Comparison of ENCODE assay signal across 10 cellular contexts in the genomic region with DNA sequence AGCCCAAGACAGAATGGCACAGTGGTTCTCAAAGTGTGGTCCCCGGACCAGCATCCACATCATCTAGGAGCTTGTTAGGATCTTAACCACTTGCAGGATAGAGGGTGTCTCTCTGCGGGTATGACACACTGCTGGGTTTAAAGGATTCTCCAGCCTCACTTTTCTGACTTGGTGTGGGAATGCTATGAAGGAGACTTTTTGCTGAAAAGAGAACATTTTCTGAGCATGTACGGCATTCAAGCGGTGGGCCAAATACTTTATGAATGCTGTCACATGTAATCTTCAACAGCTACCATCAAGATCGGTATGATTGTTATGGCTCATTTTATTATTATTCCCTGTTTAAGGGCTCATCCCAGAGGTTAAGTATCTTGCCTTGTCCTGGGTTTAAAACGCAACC. TPM values are rescaled to one million over a fixed set of nuclear protein-coding genes. Genes with fewer than 3 reads are reported as not detected.
DNase-seq lines count a peak whose midpoint lies in the region; ATAC-seq, FAIRE-seq and TF ChIP-seq lines count a peak whose summit lies in the region.
"Had no signal": no experiment of that assay in that cellular context is flagged by ENCODE, and none has a peak within 500 bp of the region (broad histone marks: within the 10 kb centered on the region; RNA-seq: fewer than 3 reads in every experiment).

No MANE protein-coding gene starts in this region.

- intact Hi-C loops in HepG2 (cut with micrococcal nuclease; ENCODE audit: unreplicated experiment) = no loop called here
- intact Hi-C loops in aorta (cut with DNase I) = loop anchor here (2.0 to 10.0 kb wide), 3 partner anchors 49 to 531 kb away; no protein-coding TSS in a partner anchor

- H3K27ac ChIP-seq in liver (ENCODE audit: low read depth in 1 of 2, low read length in 2 of 2) = peak overlapping the region; percentile 92 to 94
- no peak overlapping the region for H3K27ac ChIP-seq in HepG2 (ENCODE audit: extremely low read length, insufficient read depth, low read length)
- H3K27ac ChIP-seq in epithelial cell of prostate = peak overlapping the region; percentile 99
- no peak overlapping the region for H3K27ac ChIP-seq in neural progenitor cell
- peak overlapping the region; percentile 88 to 90 for H3K27ac ChIP-seq in aorta (ENCODE audit: low read depth in 1 of 2, low read length in 2 of 2)

- H3K79me2 ChIP-seq in HepG2 (ENCODE audit: insufficient read depth, low read length) = no peaks in the 10 kb centered on the region
- no peaks in the 10 kb centered on the region for H3K79me2 ChIP-seq in neural progenitor cell (ENCODE audit: low read depth)

- TF ChIP-seq POLR2A in HepG2 (IDR thresholded peaks at IDR 0.05; ENCODE audit: insufficient read depth in 1 of 2, low read depth in 2 of 2, low read length in 2 of 2) = no peak

- 94% methylated on average over 6 of the region's 6 CpGs for WGBS in liver
- 89% methylated on average over 6 of the region's 6 CpGs for whole genome bisulfite sequencing in HepG2 (ENCODE audit: low lambda C conversion rate)
- WGBS in aorta, 2 donors = 51 to 52% methylated on average over 6 of the region's 6 CpGs

- H3K27me3 ChIP-seq in liver (ENCODE audit: control insufficient read depth in 4 of 4, insufficient read depth in 4 of 4, low read length in 3 of 4) (no peaks in the 10 kb centered on the region), HepG2 (ENCODE audit: control insufficient read depth in 1 of 2, insufficient read depth in 2 of 2, low read length in 2 of 2) (peaks cover 0 to 15% of the 10 kb centered on the region in 2 experiments; a peak in 3 of 5 replicates), neural progenitor cell (peaks cover 16% of the 10 kb centered on the region), aorta (ENCODE audit: control insufficient read depth in 1 of 2, insufficient read depth in 2 of 2, low read length in 1 of 2) (no peaks in the 10 kb centered on the region)

- H2AFZ ChIP-seq in HepG2 (ENCODE audit: low read length) (no peak overlapping the region), neural progenitor cell (replicated peaks) (no peak overlapping the region)

- H3K4me1 ChIP-seq in liver (ENCODE audit: control insufficient read depth in 4 of 4, insufficient read depth in 4 of 4, low read length in 3 of 4) (peaks cover 5 to 28% (median 20%) of the 10 kb centered on the region in 4 donors), HepG2 (ENCODE audit: insufficient read depth, low read length) (peaks cover 8% of the 10 kb centered on the region), neural progenitor cell (peaks cover 30% of the 10 kb centered on the region), aorta (ENCODE audit: control insufficient read depth in 1 of 2, insufficient read depth in 2 of 2, low read length in 2 of 2) (no peaks in the 10 kb centered on the region)

- FAIRE-seq in HepG2 (lab: Jason Lieb, UNC) = no peak
- no peak for FAIRE-seq in urothelium cell line (lab: Jason Lieb, UNC)

- H3K4me2 ChIP-seq in HepG2 (ENCODE audit: low read depth, low read length) (no peak overlapping the region), neural progenitor cell (no peak overlapping the region)

- no peak overlapping the region for H3K9ac ChIP-seq in liver (ENCODE audit: low read depth in 1 of 2, low read length in 2 of 2)
- H3K9ac ChIP-seq in HepG2 (ENCODE audit: insufficient read depth, low read depth, low read length) = no peak overlapping the region
- H3K9ac ChIP-seq in neural progenitor cell = no peak overlapping the region

- H3K9me3 ChIP-seq in liver (ENCODE audit: control insufficient read depth in 4 of 4, low read length in 3 of 4) = no peaks in the 10 kb centered on the region
- H3K9me3 ChIP-seq in HepG2 (ENCODE audit: low read length) = no peaks in the 10 kb centered on the region
- no peaks in the 10 kb centered on the region for H3K9me3 ChIP-seq in neural progenitor cell (ENCODE audit: low read depth)
- H3K9me3 ChIP-seq in aorta (ENCODE audit: control insufficient read depth, low read length) = no peaks in the 10 kb centered on the region

- POLR2A ChIA-PET in HepG2 (lab: Yijun Ruan, JAX) = no interaction called here

- peaks cover 18% of the 10 kb centered on the region for H3K27me3 Mint-ChIP-seq in neural progenitor cell (ENCODE audit: insufficient read depth, low read depth)

- H3K27ac Mint-ChIP-seq in neural progenitor cell = peak overlapping the region; percentile 79

- no peak for ATAC-seq in HepG2
- no peak for ATAC-seq in aorta (ENCODE audit: low FRiP score)
- no peak for ATAC-seq in HG03378 (IDR thresholded peaks at IDR 0.05; ENCODE audit: unreplicated experiment)

- no TSS peak for BruUV-seq in HepG2 (replicated peaks; lab: Mats Ljungman, UMichigan)

- H3K4me3 Mint-ChIP-seq in neural progenitor cell = peak overlapping the region; percentile 61

- in situ Hi-C loops in HepG2 (cut with HindIII; ENCODE audit: extremely low pct_ligation_motif_present, low pct_unique_long_range_greater_than_20kb) = loop anchor here (10.0 kb wide), 1 partner anchor 51 kb away; no protein-coding TSS in a partner anchor

- CTCF ChIA-PET in HepG2 (lab: Yijun Ruan, JAX; ENCODE audit: low intra/inter-chr PET ratio, low total read pairs) = no interaction called here

- H3K9me3 Mint-ChIP-seq in neural progenitor cell = no peaks in the 10 kb centered on the region

- peaks cover 81% of the 10 kb centered on the region for H3K4me1 Mint-ChIP-seq in neural progenitor cell

- no peak for TF ChIP-seq EP300 in HepG2 (IDR thresholded peaks at IDR 0.05; ENCODE audit: low read depth in 2 of 2, low read length in 2 of 2)
- TF ChIP-seq EP300 in HepG2 (CRISPR knock-in tag; IDR thresholded peaks at IDR 0.05; ENCODE audit: borderline replicate concordance) = no peak

- H3K36me3 ChIP-seq in liver (ENCODE audit: control insufficient read depth in 4 of 4, insufficient read depth in 3 of 4, low read depth in 1 of 4, low read length in 3 of 4) = no peaks in the 10 kb centered on the region
- no peaks in the 10 kb centered on the region for H3K36me3 ChIP-seq in HepG2 (replicated peaks in 1 of 2; ENCODE audit: control insufficient read depth in 1 of 2, insufficient read depth in 2 of 2, low read length in 2 of 2)
- H3K36me3 ChIP-seq in neural progenitor cell = no peaks in the 10 kb centered on the region
- no peaks in the 10 kb centered on the region for H3K36me3 ChIP-seq in aorta (ENCODE audit: control insufficient read depth in 1 of 2, insufficient read depth in 2 of 2, low read length in 1 of 2)

- peaks cover 3% of the 10 kb centered on the region for H3K36me3 Mint-ChIP-seq in neural progenitor cell

- TF ChIP-seq RAD21 in liver (IDR thresholded peaks at IDR 0.05) (no peak), HepG2 (CRISPR knock-in tag; IDR thresholded peaks at IDR 0.05) (no peak)

- H4K20me1 ChIP-seq in HepG2 (ENCODE audit: insufficient read depth, low read length) (no peaks in the 10 kb centered on the region), neural progenitor cell (ENCODE audit: low read depth) (no peaks in the 10 kb centered on the region)

- no peak overlapping the region for H3K4me3 ChIP-seq in liver (ENCODE audit: low read depth in 1 of 3, low read length in 3 of 3)
- no peak overlapping the region for H3K4me3 ChIP-seq in HepG2 (replicated peaks in 1 of 3; ENCODE audit: insufficient read depth in 1 of 3, low read depth in 2 of 3, low read length in 3 of 3)
- no peak overlapping the region for H3K4me3 ChIP-seq in neural progenitor cell
- no peak overlapping the region for H3K4me3 ChIP-seq in aorta (ENCODE audit: low read length in 2 of 2)

- peaks cover 20% of the 10 kb centered on the region for H3F3A ChIP-seq in neural progenitor cell (ENCODE audit: low read depth)

- DNase-seq in HepG2 (ENCODE audit: low spot score) (no peak), epithelial cell of prostate (ENCODE audit: low read depth, low spot score) (no peak), neural progenitor cell (ENCODE audit: low spot score) (no peak), aorta (peak in 1 of 2 donors; percentile 2), urothelium cell line (ENCODE audit: low spot score) (no peak), RPMI8226 (no peak)
- DNase-seq: activated CD4-positive, alpha-beta T cell treated with anti-CD3 and anti-CD28 coated beads for 4 hours; C1 segment of cervical spinal cord had no signal

- TF ChIP-seq CTCF in liver (IDR thresholded peaks at IDR 0.05; ENCODE audit: low read depth, low read length, missing input control) (no peak), HepG2 (CRISPR knock-in tag; IDR thresholded peaks at IDR 0.05) (no peak), neural progenitor cell (IDR thresholded peaks at IDR 0.05) (no peak)

TF ChIP-seq in liver, 16 proteins besides CTCF, POLR2A, EP300 and RAD21 (continues in another document):
- no peak for TF ChIP-seq FOXA2 (IDR thresholded peaks at IDR 0.05)
- no peak for TF ChIP-seq FOXA1 (IDR thresholded peaks at IDR 0.05)

TF ChIP-seq in HepG2, 621 proteins besides CTCF, POLR2A, EP300 and RAD21 (continues in another document):
- no peak for TF ChIP-seq ZNF326 (CRISPR knock-in tag; IDR thresholded peaks at IDR 0.05; ENCODE audit: borderline replicate concordance)
- TF ChIP-seq ERF (CRISPR knock-in tag; IDR thresholded peaks at IDR 0.05) = no peak

RNA-seq across cellular contexts. Expression of a gene that starts 1.7 kb away (rescaled TPM):
- total RNA-seq in liver (10 to 100 TPM; 27.4 to 59.5 TPM), HepG2 (2016; rRNA removed; fragmentation: Illumina TruSeq; extraction: Trizol) (not detected in 2 replicates), neural progenitor cell (ENCODE audit: low replicate concordance) (8.8 and 16.2 TPM in 2 replicates), aorta (10 to 100 TPM; 44.1 to 64.6 TPM)
- polyA plus RNA-seq in liver (10 to 100 TPM; 36.0 to 82.6 TPM), HepG2 (2011; rRNA removed) (0.05 and 0.24 TPM in 2 replicates), aorta (10 to 100 TPM; 21.0 to 48.2 TPM)
- not detected in 2 replicates for total RNA-seq in HepG2 (2016; cell fraction: cytosol; rRNA removed; fragmentation: Illumina TruSeq; extraction: Trizol; ENCODE audit: low read depth)
- total RNA-seq in HepG2 (2016; cell fraction: insoluble cytoplasmic fraction; rRNA removed; fragmentation: Illumina TruSeq; extraction: Trizol) = not detected in 2 replicates
- not detected in 2 replicates for total RNA-seq in HepG2 (2016; cell fraction: membrane; rRNA removed; fragmentation: Illumina TruSeq; extraction: Trizol)
- not detected in 2 replicates for total RNA-seq in HepG2 (2016; cell fraction: nucleus; rRNA removed; fragmentation: Illumina TruSeq; extraction: Trizol)
- 0.13 and 0.16 TPM in 2 replicates for polyA plus RNA-seq in HepG2 (2011; cell fraction: cytosol; rRNA removed)
- polyA plus RNA-seq in HepG2 (2011; cell fraction: nucleus; rRNA removed) = 0.33 TPM in 1 of 2 replicates, not detected in the other
- polyA plus RNA-seq in HepG2 (2012) = 0.19 TPM in 1 of 2 replicates, not detected in the other
- not detected in 2 replicates for polyA plus RNA-seq in HepG2 (2016; cell fraction: cytosol; fragmentation: Illumina TruSeq; extraction: Trizol; ENCODE audit: low read depth)
- polyA plus RNA-seq in HepG2 (2016; cell fraction: insoluble cytoplasmic fraction; fragmentation: Illumina TruSeq; extraction: Trizol; ENCODE audit: low read depth) = not detected in 2 replicates
- not detected in 2 replicates for polyA plus RNA-seq in HepG2 (2016; cell fraction: membrane; fragmentation: Illumina TruSeq; extraction: Trizol; ENCODE audit: low read depth)
- not detected in 2 replicates for polyA plus RNA-seq in HepG2 (2016; cell fraction: nucleus; fragmentation: Illumina TruSeq; extraction: Trizol; ENCODE audit: insufficient read depth, low read depth)
- 0.52 and 13.0 TPM in 2 replicates for polyA minus RNA-seq in HepG2 (2011; rRNA and poly(A)+ RNA removed; ENCODE audit: low replicate concordance)
- polyA minus RNA-seq in HepG2 (2011; cell fraction: cytosol; rRNA and poly(A)+ RNA removed) = not detected in 2 replicates
- not detected in 2 replicates for polyA minus RNA-seq in HepG2 (2011; cell fraction: nucleus; rRNA and poly(A)+ RNA removed)

Comparison
In these comparisons a context has a peak if more than half of its experiments do, and no peak if none do; other contexts are left out.
1. H3K27ac ChIP-seq: peak in liver (2 of 2), epithelial cell of prostate (single experiment) and aorta (2 of 2); none in HepG2 (single experiment) and neural progenitor cell (single experiment).